Comparison of ENCODE assay signal across 17 cellular contexts in the genomic region with DNA sequence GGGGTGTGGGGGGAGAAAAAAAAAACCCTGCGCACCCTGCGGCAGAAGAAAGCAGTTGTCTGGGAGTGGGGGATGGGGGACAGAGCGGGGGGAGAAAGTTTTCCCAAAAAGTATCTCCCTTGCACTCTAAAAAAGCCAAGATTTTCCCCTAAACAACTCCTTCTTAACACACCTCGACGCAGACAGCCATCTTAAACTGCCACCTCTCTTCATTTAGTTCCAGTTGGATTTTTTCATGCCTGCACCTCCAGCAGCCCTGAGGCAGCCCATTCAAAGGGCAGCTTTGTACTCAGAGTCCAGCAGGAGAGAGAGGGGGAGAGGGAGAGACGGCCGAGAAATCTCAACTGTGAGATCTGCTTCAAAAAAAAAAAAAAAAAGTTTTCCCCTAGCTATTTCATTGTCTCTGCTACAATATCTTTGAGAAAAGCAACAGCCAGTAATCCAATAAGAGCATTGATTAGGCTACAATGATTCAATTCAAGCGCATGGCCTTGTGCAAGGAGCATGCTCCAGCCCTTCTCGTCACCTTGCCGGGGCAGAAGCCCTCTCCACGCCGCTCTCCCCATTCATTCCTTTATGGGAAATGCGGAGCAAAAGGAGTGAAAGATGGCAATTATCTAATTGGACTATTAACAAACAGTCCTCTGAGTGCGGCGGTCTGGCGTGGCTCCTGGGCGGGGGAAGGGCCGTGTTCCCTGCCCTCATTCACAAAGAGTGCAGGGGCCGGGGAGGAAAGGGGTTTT. TPM values are rescaled to one million over a fixed set of nuclear protein-coding genes. Genes with fewer than 3 reads are reported as not detected.
A peak's percentile ranks its signal among the peaks of the same experiment; 100 is the strongest.
DNase-seq lines count a peak whose midpoint lies in the region; ATAC-seq and TF ChIP-seq lines count a peak whose summit lies in the region.
"Had no signal": no experiment of that assay in that cellular context is flagged by ENCODE, and none has a peak within 500 bp of the region (broad histone marks: within the 10 kb centered on the region; RNA-seq: fewer than 3 reads in every experiment).

No MANE protein-coding gene starts in this region.

- TF ChIP-seq CTCF in GM20000 (IDR thresholded peaks at IDR 0.05; ENCODE audit: extremely low read depth, missing control alignments): no peak

- peak; percentile 66 for DNase-seq in COLO829 (ENCODE audit: low spot score)
- peak; percentile 42 for DNase-seq in GM20000 (ENCODE audit: low spot score)
- DNase-seq in RPMI7951 (ENCODE audit: low read depth): peak; percentile 7
- peak; percentile 19 for DNase-seq in iPS-NIHi7 (ENCODE audit: extremely low spot score)
- DNase-seq in DMS79 treated with DMSO at 0.1 percent for 48 hours (lab: John Stamatoyannopoulos, UW): no peak
- DNase-seq: GF-D8, KBM-7, left ventricle myocardium superior, naive B cell, NCI-H1694 treated with DMSO at 0.1 percent for 48 hours, SHP77 treated with DMSO at 0.1 percent for 48 hours, stomach had no signal

- no peak for ATAC-seq in HG02981 (IDR thresholded peaks at IDR 0.05; ENCODE audit: unreplicated experiment)
- no peak for ATAC-seq in HG02678 (IDR thresholded peaks at IDR 0.05; ENCODE audit: unreplicated experiment)
- no peak for ATAC-seq in HG03439 (IDR thresholded peaks at IDR 0.05; ENCODE audit: unreplicated experiment)
- ATAC-seq: left ventricle myocardium superior had no signal

RNA-seq across cellular contexts. Expression of a gene that starts 0.9 kb away (rescaled TPM):
- total RNA-seq in RPMI7951 (2014; rRNA removed; shearing (Covaris generic)): not detected in 2 replicates
- total RNA-seq: activated naive CD8-positive, alpha-beta T cell treated with anti-CD3 and anti-CD28 coated beads, Interleukin-2, amount 10 ng/mL, durations not matched to agents 7 days and 5 days; chondrocyte; left ventricle myocardium superior; stomach had no signal

RNA-seq across cellular contexts. Expression of a gene that starts 58.3 kb away (rescaled TPM):
- not detected in 2 replicates for total RNA-seq in RPMI7951 (2014; rRNA removed; shearing (Covaris generic))
- total RNA-seq: activated naive CD8-positive, alpha-beta T cell treated with anti-CD3 and anti-CD28 coated beads, Interleukin-2, amount 10 ng/mL, durations not matched to agents 7 days and 5 days; chondrocyte; left ventricle myocardium superior; stomach had no signal
